Comparison of ENCODE assay signal across 14 cellular contexts in genomic region chr20:50710492-50711063, GRCh38. TPM values are rescaled to one million over a fixed set of nuclear protein-coding genes. Genes with fewer than 3 reads are reported as not detected.
A peak's percentile ranks its signal among the peaks of the same experiment; 100 is the strongest.
DNase-seq lines count a peak whose midpoint lies in the region; ATAC-seq and TF ChIP-seq lines count a peak whose summit lies in the region.
"Had no signal": no experiment of that assay in that cellular context is flagged by ENCODE, and none has a peak within 500 bp of the region (broad histone marks: within the 10 kb centered on the region; RNA-seq: fewer than 3 reads in every experiment).

No MANE protein-coding gene starts in this region.

- H3K36me3 ChIP-seq in hepatocyte (replicated peaks; ENCODE audit: insufficient read depth, low read depth) (no peaks in the 10 kb centered on the region), upper lobe of left lung (no peaks in the 10 kb centered on the region)
- H3K36me3 ChIP-seq: neural progenitor cell had no signal

- H3K27ac ChIP-seq in VCaP: peak overlapping the region; percentile 88
- peak overlapping the region; percentile 64 for H3K27ac ChIP-seq in hepatocyte
- H3K27ac ChIP-seq in upper lobe of left lung: peak overlapping the region in 3 of 4 donors; percentile 30 to 69 (median 66)
- H3K27ac ChIP-seq: neural progenitor cell had no signal

- no peak for TF ChIP-seq CTCF in VCaP (conservative IDR thresholded peaks at IDR 0.05)
- TF ChIP-seq CTCF in hepatocyte (IDR thresholded peaks at IDR 0.05; ENCODE audit: poor library complexity): no peak
- no peak for TF ChIP-seq CTCF in upper lobe of left lung (IDR thresholded peaks at IDR 0.05)

- TF ChIP-seq POLR2A in upper lobe of left lung (IDR thresholded peaks at IDR 0.05): no peak

- no peaks in the 10 kb centered on the region for H4K20me1 ChIP-seq in hepatocyte (ENCODE audit: insufficient read depth, poor library complexity, severe bottlenecking)

- 84% methylated on average over 9 of the region's 9 CpGs for WGBS in hepatocyte (ENCODE audit: low lambda C conversion rate, missing lambda C conversion rate)
- 58 to 62% methylated on average over 9 of the region's 9 CpGs for WGBS in upper lobe of left lung, 2 donors

- no peak overlapping the region for H3K4me3 ChIP-seq in hepatocyte
- no peak overlapping the region for H3K4me3 ChIP-seq in upper lobe of left lung
- H3K4me3 ChIP-seq: neural progenitor cell had no signal

- TF ChIP-seq EP300 in upper lobe of left lung (IDR thresholded peaks at IDR 0.05): no peak

- no peaks in the 10 kb centered on the region for H3K79me2 ChIP-seq in hepatocyte

- H3K9me2 ChIP-seq in hepatocyte (replicated peaks; ENCODE audit: insufficient read depth): no peaks in the 10 kb centered on the region

- H2AFZ ChIP-seq in hepatocyte: peak overlapping the region; percentile 22
- H2AFZ ChIP-seq: neural progenitor cell had no signal

- intact Hi-C loops in cardiac septum (cut with DNase I): no loop called here
- intact Hi-C loops in left ventricle myocardium superior (cut with micrococcal nuclease): no loop called here

- peak; percentile 82 for DNase-seq in cardiac septum (ENCODE audit: low spot score)
- DNase-seq in left ventricle myocardium superior: no peak
- no peak for DNase-seq in hepatocyte (ENCODE audit: low spot score)
- DNase-seq in upper lobe of left lung: peak in 1 of 2 donors; percentile 73
- DNase-seq in ecto neural progenitor cell (ENCODE audit: low spot score): no peak
- no peak for DNase-seq in iPS-NIHi7 (ENCODE audit: extremely low spot score)
- DNase-seq in midbrain (lab: John Stamatoyannopoulos, UW): no peak
- DNase-seq: activated CD8-positive, alpha-beta memory T cell treated with anti-CD3 and anti-CD28 coated beads, Interleukin-2, amount 10 ng/mL, durations not matched to agents 7 days and 5 days; activated naive CD8-positive, alpha-beta T cell treated with anti-CD3 and anti-CD28 coated beads for 36 hours; cortex of kidney; left colon; NCI-H2029 treated with DMSO at 0.1 percent for 48 hours had no signal

- ATAC-seq in left ventricle myocardium superior (no peak), upper lobe of left lung (ENCODE audit: low FRiP score in 2 of 2) (no peak)
- ATAC-seq: activated CD8-positive, alpha-beta memory T cell treated with anti-CD3 and anti-CD28 coated beads, Interleukin-2, amount 10 ng/mL, durations not matched to agents 7 days and 5 days; left colon had no signal

- peak overlapping the region; percentile 26 for H3K4me2 ChIP-seq in hepatocyte
- H3K4me2 ChIP-seq: neural progenitor cell had no signal

- H3K27me3 ChIP-seq in hepatocyte (no peaks in the 10 kb centered on the region), upper lobe of left lung (no peaks in the 10 kb centered on the region)
- H3K27me3 ChIP-seq: neural progenitor cell had no signal

- H3K9me3 ChIP-seq in hepatocyte (ENCODE audit: low read depth) (no peaks in the 10 kb centered on the region), upper lobe of left lung (no peaks in the 10 kb centered on the region)

- H3K4me1 ChIP-seq in hepatocyte (ENCODE audit: insufficient read depth) (peaks cover 9% of the 10 kb centered on the region), upper lobe of left lung (peaks cover 0 to 13% (median 6%) of the 10 kb centered on the region in 4 donors)
- H3K4me1 ChIP-seq: neural progenitor cell had no signal

RNA-seq across cellular contexts. Expression of gene RIPOR3, which starts 19.2 kb away (rescaled TPM):
- total RNA-seq in cardiac septum (3.4 TPM), left ventricle myocardium superior (8.0 TPM), hepatocyte (4.3 and 5.6 TPM in 2 replicates), upper lobe of left lung (10 to 100 TPM in 2 of 6 donors, 1 to 10 TPM in 4; 2.1 to 36.7 (median 5.1) TPM)
- 5.7 and 10.3 TPM in 2 replicates for polyA plus RNA-seq in hepatocyte
- total RNA-seq: activated CD8-positive, alpha-beta memory T cell treated with anti-CD3 and anti-CD28 coated beads, Interleukin-2, amount 10 ng/mL, durations not matched to agents 7 days and 5 days; activated naive CD8-positive, alpha-beta T cell treated with anti-CD3 and anti-CD28 coated beads for 36 hours had no signal

RNA-seq across cellular contexts. Expression of gene PARD6B, which starts 20.8 kb away (rescaled TPM):
- total RNA-seq in cardiac septum (3.7 TPM), left ventricle myocardium superior (7.1 TPM), hepatocyte (38.5 and 41.0 TPM in 2 replicates), upper lobe of left lung (10 to 100 TPM in 5 of 6 donors, 1 to 10 TPM in 1; 7.3 to 56.4 (median 43.4) TPM)
- polyA plus RNA-seq in hepatocyte: 14.6 and 16.1 TPM in 2 replicates
